27 cellular contexts compared by ENCODE assay signal in the genomic region with DNA sequence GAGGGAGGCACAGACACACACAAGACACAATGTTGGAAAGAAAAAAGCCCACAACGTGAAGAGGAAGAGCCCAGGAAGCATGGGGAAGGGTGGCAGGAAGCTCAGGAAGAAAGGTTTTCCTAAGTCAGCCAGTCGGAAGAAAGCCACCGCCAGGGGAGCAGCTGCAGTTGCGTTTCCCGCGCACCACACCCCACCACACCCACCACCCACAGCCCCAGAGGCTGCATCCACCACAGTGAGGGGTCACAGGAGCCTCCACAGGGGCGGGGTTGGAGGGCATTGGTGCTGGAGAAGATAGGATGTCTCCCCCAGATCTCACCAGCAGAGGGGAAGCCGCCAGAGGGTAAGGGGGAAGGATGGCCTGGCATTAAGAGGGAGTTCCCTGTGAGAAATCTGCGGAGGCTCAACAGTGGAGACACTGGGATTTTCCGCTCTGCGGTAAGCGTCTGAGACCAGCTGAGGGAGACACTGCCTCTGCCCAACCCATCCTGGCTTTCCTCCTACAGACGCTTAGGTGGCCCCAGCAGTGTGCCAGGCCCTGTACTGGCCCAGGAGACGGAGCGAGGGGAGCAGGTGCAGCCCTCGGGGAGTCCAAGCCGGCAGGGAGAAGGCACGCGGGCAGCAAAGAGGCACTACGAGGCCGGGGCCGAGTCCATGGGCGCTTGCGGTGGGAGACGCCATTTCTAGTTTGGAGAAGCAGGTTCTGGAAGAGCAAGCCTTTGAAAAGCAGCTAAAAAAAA. TPM values are rescaled to one million over a fixed set of nuclear protein-coding genes. Genes with fewer than 3 reads are reported as not detected.
DNase-seq lines count a peak whose midpoint lies in the region; ATAC-seq and TF ChIP-seq lines count a peak whose summit lies in the region.
"Had no signal": no experiment of that assay in that cellular context is flagged by ENCODE, and none has a peak within 500 bp of the region (broad histone marks: within the 10 kb centered on the region; RNA-seq: fewer than 3 reads in every experiment).

No MANE protein-coding gene starts in this region.

- peak overlapping the region; percentile 58 for H3K4me3 ChIP-seq in BLaER1
- H3K4me3 ChIP-seq in gastroesophageal sphincter: no peak overlapping the region
- H3K4me3 ChIP-seq: heart left ventricle, tibial nerve had no signal

- H3K9me3 ChIP-seq in BLaER1 (peaks cover 6% of the 10 kb centered on the region), gastroesophageal sphincter (no peaks in the 10 kb centered on the region)
- H3K9me3 ChIP-seq: heart left ventricle, tibial nerve had no signal

- H3K27ac ChIP-seq in BLaER1 (peak overlapping the region; percentile 83), foreskin keratinocyte (no peak overlapping the region), gastroesophageal sphincter (no peak overlapping the region)
- H3K27ac ChIP-seq: heart left ventricle, tibial nerve had no signal

- ATAC-seq in foreskin keratinocyte: peak; percentile 40
- ATAC-seq in gastroesophageal sphincter: no peak
- ATAC-seq: heart left ventricle, HepG2 had no signal

- H3K27me3 ChIP-seq in BLaER1 (no peaks in the 10 kb centered on the region), foreskin keratinocyte (no peaks in the 10 kb centered on the region), gastroesophageal sphincter (peaks cover 33% of the 10 kb centered on the region)
- H3K27me3 ChIP-seq: tibial nerve had no signal

- H3K4me2 ChIP-seq in BLaER1: peak overlapping the region; percentile 94

- CTCF ChIA-PET in activated naive CD4-positive, alpha-beta T cell treated with anti-CD3 and anti-CD28 coated beads for 36 hours (lab: Charles Lee): interaction anchor here (1.5 kb wide), 1 partner anchor 21 kb away, joined by 3 read pairs; no protein-coding TSS in a partner anchor

- H3K36me3 Mint-ChIP-seq in activated naive CD4-positive, alpha-beta T cell treated with anti-CD3 and anti-CD28 coated beads for 36 hours (ENCODE audit: low read depth): no peaks in the 10 kb centered on the region
- H3K36me3 Mint-ChIP-seq: activated naive CD4-positive, alpha-beta T cell treated with anti-CD3 and anti-CD28 coated beads, Interleukin-2, amount 50 U/mL, for 72 hours; immature natural killer cell had no signal

- TF ChIP-seq EP300 in gastroesophageal sphincter (IDR thresholded peaks at IDR 0.05): no peak

- peaks cover 16% of the 10 kb centered on the region for H3K4me1 Mint-ChIP-seq in activated naive CD4-positive, alpha-beta T cell treated with anti-CD3 and anti-CD28 coated beads for 36 hours (ENCODE audit: low read depth)

- H3K27ac Mint-ChIP-seq in activated naive CD4-positive, alpha-beta T cell treated with anti-CD3 and anti-CD28 coated beads for 36 hours: no peak overlapping the region
- H3K27ac Mint-ChIP-seq: activated naive CD4-positive, alpha-beta T cell treated with anti-CD3 and anti-CD28 coated beads, Interleukin-2, amount 50 U/mL, for 72 hours; CD4-positive, alpha-beta T cell; immature natural killer cell; stimulated activated naive CD8-positive, alpha-beta T cell treated with anti-CD3 and anti-CD28 coated beads, Interleukin-15, Interleukin-2, amounts not matched to agents 100 ng/mL and 50 ng/mL, for 24 hours; T-helper 2 cell treated with Interferon-gamma antibody and Interleukin-4, amounts not matched to agents 5 μg/mL and 100 μg/mL, for 36 hours had no signal

- H3K4me3 Mint-ChIP-seq in activated naive CD4-positive, alpha-beta T cell treated with anti-CD3 and anti-CD28 coated beads for 36 hours: no peak overlapping the region
- H3K4me3 Mint-ChIP-seq: CD4-positive, alpha-beta T cell; immature natural killer cell; stimulated activated naive CD8-positive, alpha-beta T cell treated with anti-CD3 and anti-CD28 coated beads, Interleukin-15, Interleukin-2, amounts not matched to agents 100 ng/mL and 50 ng/mL, for 24 hours; T-helper 2 cell treated with Interferon-gamma antibody and Interleukin-4, amounts not matched to agents 5 μg/mL and 100 μg/mL, for 36 hours had no signal

- peak; percentile 21 for DNase-seq in SW480 (ENCODE audit: low spot score)
- peak in 1 of 2 donors; percentile 15 for DNase-seq in foreskin keratinocyte
- DNase-seq in DMS53 (lab: John Stamatoyannopoulos, UW): no peak
- no peak for DNase-seq in NCI-H1048 (lab: John Stamatoyannopoulos, UW)
- DNase-seq in activated naive CD4-positive, alpha-beta T cell treated with anti-CD3 and anti-CD28 coated beads for 36 hours: no peak
- DNase-seq: activated CD4-positive, CD25-positive, alpha-beta regulatory T cell; activated T-cell treated with anti-CD3 and anti-CD28 coated beads, Interleukin-2, amount 50 U/mL, for 48 hours; CD4-positive, alpha-beta T cell; DMS79; effector CD8-positive, alpha-beta T cell; heart left ventricle; immature natural killer cell; MM.1S; NCI-H187 treated with DMSO at 0.1 percent for 48 hours; stimulated activated CD4-positive, alpha-beta T cell treated with anti-CD3 and anti-CD28 coated beads, Interleukin-4, amount 100 ng/mL, for 1 hour had no signal

- H3K4me1 ChIP-seq in BLaER1 (peaks cover 75% of the 10 kb centered on the region), foreskin keratinocyte (peaks cover 18% of the 10 kb centered on the region), gastroesophageal sphincter (no peaks in the 10 kb centered on the region)
- H3K4me1 ChIP-seq: heart left ventricle, tibial nerve had no signal

- no peaks in the 10 kb centered on the region for H4K20me1 ChIP-seq in BLaER1

- H3K9me3 Mint-ChIP-seq in activated naive CD4-positive, alpha-beta T cell treated with anti-CD3 and anti-CD28 coated beads for 36 hours: no peaks in the 10 kb centered on the region
- H3K9me3 Mint-ChIP-seq: activated naive CD4-positive, alpha-beta T cell treated with anti-CD3 and anti-CD28 coated beads, Interleukin-2, amount 50 U/mL, for 72 hours; CD4-positive, alpha-beta T cell; immature natural killer cell; stimulated activated naive CD8-positive, alpha-beta T cell treated with anti-CD3 and anti-CD28 coated beads, Interleukin-15, Interleukin-2, amounts not matched to agents 100 ng/mL and 50 ng/mL, for 24 hours; T-helper 2 cell treated with Interferon-gamma antibody and Interleukin-4, amounts not matched to agents 5 μg/mL and 100 μg/mL, for 36 hours had no signal

- intact Hi-C loops in activated naive CD4-positive, alpha-beta T cell treated with anti-CD3 and anti-CD28 coated beads for 36 hours (cut with micrococcal nuclease): no loop called here

- H3K27me3 Mint-ChIP-seq in activated naive CD4-positive, alpha-beta T cell treated with anti-CD3 and anti-CD28 coated beads for 36 hours (ENCODE audit: low read depth): peaks cover 11% of the 10 kb centered on the region

- 37 to 38% methylated on average over 5 to 7 of the region's 25 CpGs for WGBS in gastroesophageal sphincter (ENCODE audit: low coverage in 1 of 2), 2 donors

- H3K36me3 ChIP-seq in BLaER1: no peaks in the 10 kb centered on the region
- no peaks in the 10 kb centered on the region for H3K36me3 ChIP-seq in gastroesophageal sphincter
- H3K36me3 ChIP-seq: heart left ventricle, tibial nerve had no signal

- H3K9ac ChIP-seq in BLaER1: peak overlapping the region; percentile 77

- TF ChIP-seq POLR2A in gastroesophageal sphincter (IDR thresholded peaks at IDR 0.05): no peak

- TF ChIP-seq CTCF in GM12873 (IDR thresholded peaks at IDR 0.05; ENCODE audit: insufficient read depth, low read depth, low read length, missing control alignments) (peak; percentile 2), foreskin keratinocyte (conservative IDR thresholded peaks at IDR 0.05) (peak; percentile 42), gastroesophageal sphincter (IDR thresholded peaks at IDR 0.05) (no peak)

RNA-seq across cellular contexts. Expression of gene PGLYRP3, which starts 19.8 kb away (rescaled TPM):
- total RNA-seq in foreskin keratinocyte (not detected in 2 replicates), gastroesophageal sphincter (under 1 TPM in 1 of 4 donors, not detected in 3; 0.45 TPM)
- polyA plus RNA-seq in foreskin keratinocyte: 0.06 TPM in 1 of 2 replicates, not detected in the other
- total RNA-seq in activated naive CD4-positive, alpha-beta T cell treated with anti-CD3 and anti-CD28 coated beads for 36 hours: not detected
- total RNA-seq: activated naive CD4-positive, alpha-beta T cell treated with anti-CD3 and anti-CD28 coated beads, Interleukin-2, amount 50 U/mL, for 72 hours; astrocyte; CD4-positive, alpha-beta T cell; cerebellum; heart left ventricle; HepG2; liver; tibial nerve had no signal
- polyA plus RNA-seq: AG04450, heart left ventricle, HepG2, immature natural killer cell, liver had no signal

RNA-seq across cellular contexts. Expression of gene LORICRIN, which starts 33.4 kb away (rescaled TPM):
- total RNA-seq in foreskin keratinocyte: not detected in 2 replicates
- 0.03 TPM in 1 of 2 replicates, not detected in the other for polyA plus RNA-seq in foreskin keratinocyte
- total RNA-seq in gastroesophageal sphincter: not detected
- total RNA-seq in activated naive CD4-positive, alpha-beta T cell treated with anti-CD3 and anti-CD28 coated beads for 36 hours: not detected
- total RNA-seq: activated naive CD4-positive, alpha-beta T cell treated with anti-CD3 and anti-CD28 coated beads, Interleukin-2, amount 50 U/mL, for 72 hours; astrocyte; CD4-positive, alpha-beta T cell; cerebellum; heart left ventricle; HepG2; liver had no signal
- polyA plus RNA-seq: AG04450, heart left ventricle, HepG2, immature natural killer cell, liver had no signal

RNA-seq across cellular contexts. Expression of gene PGLYRP4, which starts 55.7 kb away (rescaled TPM):
- total RNA-seq in foreskin keratinocyte (0.07 and 0.27 TPM in 2 replicates), gastroesophageal sphincter (not detected)
- 0.13 and 0.44 TPM in 2 replicates for polyA plus RNA-seq in foreskin keratinocyte
- total RNA-seq in activated naive CD4-positive, alpha-beta T cell treated with anti-CD3 and anti-CD28 coated beads for 36 hours: not detected
- total RNA-seq: activated naive CD4-positive, alpha-beta T cell treated with anti-CD3 and anti-CD28 coated beads, Interleukin-2, amount 50 U/mL, for 72 hours; astrocyte; CD4-positive, alpha-beta T cell; cerebellum; heart left ventricle; HepG2; liver; tibial nerve had no signal
- polyA plus RNA-seq: AG04450, heart left ventricle, HepG2, immature natural killer cell, liver had no signal

Comparison
In these comparisons a context has a peak if more than half of its experiments do, and no peak if none do; other contexts are left out.
1. CTCF ChIP-seq: peak in GM12873 (single experiment) and foreskin keratinocyte (single experiment); none in gastroesophageal sphincter (0 of 4).